ENCODE assay signal across 17 cellular contexts in the genomic region with DNA sequence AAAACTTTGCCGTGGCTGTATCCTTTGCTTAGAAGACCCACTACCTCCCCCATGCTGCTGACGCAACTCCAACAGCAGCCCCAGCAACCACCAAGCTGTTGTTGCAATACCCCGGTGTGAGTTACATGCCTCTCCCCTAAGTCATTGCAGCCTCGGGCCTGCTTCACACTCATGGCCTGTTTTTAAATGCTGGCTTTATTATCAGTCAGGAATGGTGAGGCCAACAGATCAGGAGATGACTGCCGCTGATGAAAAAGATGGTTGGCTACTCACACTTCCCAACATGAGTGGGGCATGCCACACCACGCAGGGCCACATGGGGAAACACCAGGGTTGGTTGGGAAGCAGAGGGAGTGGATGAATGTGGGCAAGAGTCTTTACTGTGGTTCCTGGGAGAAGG.
DNase-seq lines count a peak whose midpoint lies in the region; ATAC-seq and TF ChIP-seq lines count a peak whose summit lies in the region.
"Had no signal": no experiment of that assay in that cellular context is flagged by ENCODE, and none has a peak within 500 bp of the region (broad histone marks: within the 10 kb centered on the region; RNA-seq: fewer than 3 reads in every experiment).

No MANE protein-coding gene starts in this region.

- DNase-seq in AG08396 (ENCODE audit: low spot score) (peak; percentile 41), HL-60 (ENCODE audit: low read depth in 1 of 2, low spot score in 1 of 2) (peak; percentile 45 to 84), SIG-M5 treated with dmso at 0.1 percent for 504 hours (lab: John Stamatoyannopoulos, UW; ENCODE audit: unreplicated experiment) (peak; percentile 75), fibroblast of villous mesenchyme (ENCODE audit: low read depth) (peak; percentile 88), DMS79 (lab: John Stamatoyannopoulos, UW) (no peak), HEK293T (ENCODE audit: extremely low spot score) (no peak), NCI-H128 (lab: John Stamatoyannopoulos, UW; ENCODE audit: unreplicated experiment) (no peak)
- no peak for DNase-seq in activated CD8-positive, alpha-beta memory T cell treated with anti-CD3 and anti-CD28 coated beads, Interleukin-2, amount 10 ng/mL, durations not matched to agents 7 days and 5 days
- DNase-seq: effector CD8-positive, alpha-beta T cell; midbrain; NCI-H1105 treated with DMSO at 0.1 percent for 48 hours; NCI-H524; posterior cingulate gyrus; SHP77 treated with DMSO at 0.1 percent for 48 hours; stimulated activated CD4-positive, alpha-beta T cell treated with anti-CD3 and anti-CD28 coated beads, Interleukin-2, amount 100 ng/mL, for 24 hours had no signal

- H3K4me1 Mint-ChIP-seq in activated CD8-positive, alpha-beta memory T cell treated with anti-CD3 and anti-CD28 coated beads, Interleukin-2, amount 10 ng/mL, durations not matched to agents 7 days and 5 days = no peaks in the 10 kb centered on the region
- H3K4me1 Mint-ChIP-seq: stimulated activated memory B cell treated with anti-CD40 and anti-IgM and Interleukin-4, amounts not matched to agents 10 μg/mL and 1 μg/mL and 100 μg/mL, for 72 hours had no signal

- no peaks in the 10 kb centered on the region for H3K9me3 Mint-ChIP-seq in activated CD8-positive, alpha-beta memory T cell treated with anti-CD3 and anti-CD28 coated beads, Interleukin-2, amount 10 ng/mL, durations not matched to agents 7 days and 5 days (ENCODE audit: low read depth)
- H3K9me3 Mint-ChIP-seq: stimulated activated memory B cell treated with anti-CD40 and anti-IgM and Interleukin-4, amounts not matched to agents 10 μg/mL and 1 μg/mL and 100 μg/mL, for 72 hours had no signal

- H3K27ac Mint-ChIP-seq in activated CD8-positive, alpha-beta memory T cell treated with anti-CD3 and anti-CD28 coated beads, Interleukin-2, amount 10 ng/mL, durations not matched to agents 7 days and 5 days = no peak overlapping the region
- H3K27ac Mint-ChIP-seq: stimulated activated memory B cell treated with anti-CD40 and anti-IgM and Interleukin-4, amounts not matched to agents 10 μg/mL and 1 μg/mL and 100 μg/mL, for 72 hours had no signal

- no peak for ATAC-seq in activated CD8-positive, alpha-beta memory T cell treated with anti-CD3 and anti-CD28 coated beads, Interleukin-2, amount 10 ng/mL, durations not matched to agents 7 days and 5 days
- ATAC-seq: stimulated activated memory B cell treated with anti-CD40 and anti-IgM and Interleukin-4, amounts not matched to agents 10 μg/mL and 1 μg/mL and 100 μg/mL, for 72 hours had no signal

- H3K36me3 Mint-ChIP-seq in activated CD8-positive, alpha-beta memory T cell treated with anti-CD3 and anti-CD28 coated beads, Interleukin-2, amount 10 ng/mL, durations not matched to agents 7 days and 5 days = no peaks in the 10 kb centered on the region
- H3K36me3 Mint-ChIP-seq: stimulated activated memory B cell treated with anti-CD40 and anti-IgM and Interleukin-4, amounts not matched to agents 10 μg/mL and 1 μg/mL and 100 μg/mL, for 72 hours had no signal

- no peak overlapping the region for H3K4me3 Mint-ChIP-seq in activated CD8-positive, alpha-beta memory T cell treated with anti-CD3 and anti-CD28 coated beads, Interleukin-2, amount 10 ng/mL, durations not matched to agents 7 days and 5 days
- H3K4me3 Mint-ChIP-seq: stimulated activated memory B cell treated with anti-CD40 and anti-IgM and Interleukin-4, amounts not matched to agents 10 μg/mL and 1 μg/mL and 100 μg/mL, for 72 hours had no signal

- H3K4me3 ChIP-seq in HL-60 (replicated peaks; ENCODE audit: insufficient read depth, low read length) (no peak overlapping the region), fibroblast of villous mesenchyme (ENCODE audit: low read depth, low read length) (no peak overlapping the region)
- H3K4me3 ChIP-seq: BLaER1 had no signal

- TF ChIP-seq CTCF in HL-60 (IDR thresholded peaks at IDR 0.05; ENCODE audit: insufficient read depth, low read length) (no peak), fibroblast of villous mesenchyme (IDR thresholded peaks at IDR 0.05; ENCODE audit: insufficient read depth, low read depth, low read length) (no peak)

- H3K27me3 Mint-ChIP-seq in activated CD8-positive, alpha-beta memory T cell treated with anti-CD3 and anti-CD28 coated beads, Interleukin-2, amount 10 ng/mL, durations not matched to agents 7 days and 5 days = peaks cover 12% of the 10 kb centered on the region

- 0 out of 2 replicates have a peak overlapping the region, but pooled peaks have one; percentile 8 for H3K27ac ChIP-seq in HL-60 (replicated peaks)
- H3K27ac ChIP-seq: BLaER1 had no signal

- CTCF ChIA-PET in activated CD8-positive, alpha-beta memory T cell treated with anti-CD3 and anti-CD28 coated beads, Interleukin-2, amount 10 ng/mL, durations not matched to agents 7 days and 5 days (lab: Charles Lee) = no interaction called here
- CTCF ChIA-PET in HEK293T (lab: Yijun Ruan, JAX) = no interaction called here

- no peaks in the 10 kb centered on the region for H3K27me3 ChIP-seq in HL-60 (ENCODE audit: insufficient read depth, poor library complexity, severe bottlenecking)
- H3K27me3 ChIP-seq: BLaER1 had no signal

- POLR2A ChIA-PET in HEK293T (lab: Yijun Ruan, JAX) = no interaction called here

TF ChIP-seq in HEK293T, 16 proteins besides CTCF, POLR2A, EP300 and RAD21:
- TF ChIP-seq BHLHE40 (IDR thresholded peaks at IDR 0.05; ENCODE audit: borderline replicate concordance) = no peak
- TF ChIP-seq SP1 (IDR thresholded peaks at IDR 0.05) = no peak
- TF ChIP-seq SUZ12 (IDR thresholded peaks at IDR 0.05) = no peak
- no peak for TF ChIP-seq LEF1 (IDR thresholded peaks at IDR 0.05; ENCODE audit: borderline replicate concordance)
- no peak for TF ChIP-seq ZNF384 (IDR thresholded peaks at IDR 0.05)
- TF ChIP-seq CTBP1 (IDR thresholded peaks at IDR 0.05; ENCODE audit: borderline replicate concordance) = no peak
- TF ChIP-seq FOXK2 (IDR thresholded peaks at IDR 0.05) = no peak
- no peak for TF ChIP-seq NFRKB (IDR thresholded peaks at IDR 0.05)
- no peak for TF ChIP-seq ARNT (IDR thresholded peaks at IDR 0.05)
- no peak for TF ChIP-seq FOXA1 (IDR thresholded peaks at IDR 0.05)
- TF ChIP-seq FOXM1 (IDR thresholded peaks at IDR 0.05; ENCODE audit: borderline replicate concordance) = no peak
- TF ChIP-seq, protein P1, sequence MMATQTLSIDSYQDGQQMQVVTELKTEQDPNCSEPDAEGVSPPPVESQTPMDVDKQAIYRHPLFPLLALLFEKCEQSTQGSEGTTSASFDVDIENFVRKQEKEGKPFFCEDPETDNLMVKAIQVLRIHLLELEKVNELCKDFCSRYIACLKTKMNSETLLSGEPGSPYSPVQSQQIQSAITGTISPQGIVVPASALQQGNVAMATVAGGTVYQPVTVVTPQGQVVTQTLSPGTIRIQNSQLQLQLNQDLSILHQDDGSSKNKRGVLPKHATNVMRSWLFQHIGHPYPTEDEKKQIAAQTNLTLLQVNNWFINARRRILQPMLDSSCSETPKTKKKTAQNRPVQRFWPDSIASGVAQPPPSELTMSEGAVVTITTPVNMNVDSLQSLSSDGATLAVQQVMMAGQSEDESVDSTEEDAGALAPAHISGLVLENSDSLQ (IDR thresholded peaks at IDR 0.05) = no peak
- TF ChIP-seq ELF4 (IDR thresholded peaks at IDR 0.05) = no peak
TF ChIP-seq in HEK293T: peak in this region for 0.

Comparison
In these comparisons a context has a peak if more than half of its experiments do, and no peak if none do; other contexts are left out.
1. DNase-seq: peak in AG08396 (single experiment), HL-60 (2 of 2), SIG-M5 treated with dmso at 0.1 percent for 504 hours (single experiment) and fibroblast of villous mesenchyme (single experiment); none in DMS79 (single experiment), activated CD8-positive, alpha-beta memory T cell treated with anti-CD3 and anti-CD28 coated beads, Interleukin-2, amount 10 ng/mL, durations not matched to agents 7 days and 5 days (single experiment), HEK293T (single experiment) and NCI-H128 (single experiment).